ENCODE assay signal across 13 cellular contexts in genomic region chr2:71455011-71455740, GRCh38. TPM values are rescaled to one million over a fixed set of nuclear protein-coding genes. Genes with fewer than 3 reads are reported as not detected.
DNase-seq lines count a peak whose midpoint lies in the region; ATAC-seq and TF ChIP-seq lines count a peak whose summit lies in the region.
"Had no signal": no experiment of that assay in that cellular context is flagged by ENCODE, and none has a peak within 500 bp of the region (broad histone marks: within the 10 kb centered on the region; RNA-seq: fewer than 3 reads in every experiment).

No MANE protein-coding gene starts in this region.

- no peak for TF ChIP-seq POLR2A in stomach (IDR thresholded peaks at IDR 0.05)

- H3K4me1 ChIP-seq in lung (ENCODE audit: control insufficient read depth in 2 of 2, insufficient read depth in 2 of 2, low read length in 2 of 2): peaks cover 11 to 24% of the 10 kb centered on the region in 2 donors
- peaks cover 28 to 74% (median 55%) of the 10 kb centered on the region in 4 donors for H3K4me1 ChIP-seq in stomach

- no peak overlapping the region for H3K27ac Mint-ChIP-seq in activated naive CD8-positive, alpha-beta T cell
- no peak overlapping the region for H3K27ac Mint-ChIP-seq in activated naive CD8-positive, alpha-beta T cell treated with anti-CD3 and anti-CD28 coated beads, Interleukin-2, amount 50 U/mL, for 24 hours

- H3K4me3 ChIP-seq in brain microvascular endothelial cell (ENCODE audit: low read depth, low read length) (no peak overlapping the region), lung (no peak overlapping the region), stomach (peak overlapping the region in 2 of 4 donors; percentile 63 to 64)
- H3K4me3 ChIP-seq: GM23248, pancreas had no signal

- TF ChIP-seq EP300 in stomach (IDR thresholded peaks at IDR 0.05): no peak

- H3K36me3 ChIP-seq in brain microvascular endothelial cell (replicated peaks) (no peaks in the 10 kb centered on the region), lung (ENCODE audit: control insufficient read depth in 2 of 2, insufficient read depth in 2 of 2, low read length in 2 of 2) (no peaks in the 10 kb centered on the region), stomach (no peaks in the 10 kb centered on the region)
- H3K36me3 ChIP-seq: pancreas had no signal

- TF ChIP-seq CTCF in brain microvascular endothelial cell (IDR thresholded peaks at IDR 0.05; ENCODE audit: low read depth, low read length, missing control alignments) (peak; percentile 10), lung (IDR thresholded peaks at IDR 0.05; ENCODE audit: control extremely low read depth, extremely low read depth) (no peak), stomach (IDR thresholded peaks at IDR 0.05) (no peak)

- in situ Hi-C loops in brain microvascular endothelial cell (cut with HindIII; ENCODE audit: low pct_ligation_motif_present, low sequenced_read_pairs): no loop called here

- WGBS in lung, 2 donors: 66 to 68% methylated on average over 8 of the region's 8 CpGs
- WGBS in stomach, 5 donors: 64 to 75% (median 72%) methylated on average over 7 to 8 of the region's 8 CpGs

- H3K9me3 Mint-ChIP-seq in activated naive CD8-positive, alpha-beta T cell (ENCODE audit: low read depth): no peaks in the 10 kb centered on the region
- H3K9me3 Mint-ChIP-seq in activated naive CD8-positive, alpha-beta T cell treated with anti-CD3 and anti-CD28 coated beads, Interleukin-2, amount 50 U/mL, for 24 hours: no peaks in the 10 kb centered on the region

- H3K4me3 Mint-ChIP-seq in activated naive CD8-positive, alpha-beta T cell: peak overlapping the region; percentile 78
- H3K4me3 Mint-ChIP-seq in activated naive CD8-positive, alpha-beta T cell treated with anti-CD3 and anti-CD28 coated beads, Interleukin-2, amount 50 U/mL, for 24 hours: no peak overlapping the region

- intact Hi-C loops in stomach (cut with DNase I; ENCODE audit: low total_unique reads): no loop called here

- H3K27ac ChIP-seq in brain microvascular endothelial cell (no peak overlapping the region), lung (ENCODE audit: low read depth in 1 of 2, low read length in 1 of 2) (peak overlapping the region in 1 of 2 donors; percentile 50), stomach (peak overlapping the region in 4 of 5 donors; percentile 65 to 80 (median 70))
- H3K27ac ChIP-seq: GM23248, pancreas, testis, VCaP had no signal

- no peaks in the 10 kb centered on the region for H3K9me3 ChIP-seq in lung (ENCODE audit: control insufficient read depth in 2 of 2, insufficient read depth in 1 of 2, low read length in 1 of 2)
- no peaks in the 10 kb centered on the region for H3K9me3 ChIP-seq in stomach
- H3K9me3 ChIP-seq: pancreas, testis had no signal

- peaks cover 17% of the 10 kb centered on the region for H3K27me3 Mint-ChIP-seq in activated naive CD8-positive, alpha-beta T cell
- H3K27me3 Mint-ChIP-seq in activated naive CD8-positive, alpha-beta T cell treated with anti-CD3 and anti-CD28 coated beads, Interleukin-2, amount 50 U/mL, for 24 hours: peaks cover 38% of the 10 kb centered on the region

- peaks cover 20% of the 10 kb centered on the region for H3K4me1 Mint-ChIP-seq in activated naive CD8-positive, alpha-beta T cell (ENCODE audit: low read depth)
- H3K4me1 Mint-ChIP-seq in activated naive CD8-positive, alpha-beta T cell treated with anti-CD3 and anti-CD28 coated beads, Interleukin-2, amount 50 U/mL, for 24 hours: peaks cover 20% of the 10 kb centered on the region

- no peaks in the 10 kb centered on the region for H3K27me3 ChIP-seq in brain microvascular endothelial cell (replicated peaks)
- H3K27me3 ChIP-seq in lung (ENCODE audit: control insufficient read depth, insufficient read depth): no peaks in the 10 kb centered on the region
- peaks cover 0 to 27% (median 16%) of the 10 kb centered on the region in 3 donors for H3K27me3 ChIP-seq in stomach
- H3K27me3 ChIP-seq: pancreas, testis had no signal

- no peak for ATAC-seq in activated naive CD8-positive, alpha-beta T cell treated with anti-CD3 and anti-CD28 coated beads, Interleukin-2, amount 50 U/mL, for 24 hours
- no peak for ATAC-seq in lung (ENCODE audit: insufficient read depth, low FRiP score)
- no peak for ATAC-seq in GM18517 (IDR thresholded peaks at IDR 0.05; ENCODE audit: unreplicated experiment)

- H3K36me3 Mint-ChIP-seq in activated naive CD8-positive, alpha-beta T cell: no peaks in the 10 kb centered on the region
- H3K36me3 Mint-ChIP-seq in activated naive CD8-positive, alpha-beta T cell treated with anti-CD3 and anti-CD28 coated beads, Interleukin-2, amount 50 U/mL, for 24 hours (ENCODE audit: low read depth): no peaks in the 10 kb centered on the region

- DNase-seq in activated naive CD8-positive, alpha-beta T cell treated with anti-CD3 and anti-CD28 coated beads, Interleukin-2, amount 50 U/mL, for 24 hours: no peak
- DNase-seq in brain microvascular endothelial cell: no peak
- DNase-seq in lung (ENCODE audit: low spot score): peak; percentile 32
- no peak for DNase-seq in stomach
- no peak for DNase-seq in H4 (ENCODE audit: low spot score)
- DNase-seq in mesenteric fat pad (ENCODE audit: low spot score): no peak
- DNase-seq: GM23248, NCI-H2171, pancreas, testis had no signal

RNA-seq across cellular contexts. Expression of gene DYSF, which starts 1.8 kb away (rescaled TPM):
- total RNA-seq in lung: 10 to 100 TPM; 31.8 to 48.3 TPM
- 10 to 100 TPM; 12.9 to 56.2 TPM for polyA plus RNA-seq in lung
- 10 to 100 TPM in 3 of 5 donors, 1 to 10 TPM in 2; 5.8 to 13.4 (median 11.1) TPM for total RNA-seq in stomach
- 1 to 10 TPM; 2.1 to 4.3 (median 2.2) TPM for polyA plus RNA-seq in stomach
- 0.37 and 0.43 TPM in 2 replicates for total RNA-seq in H4 (2014; rRNA removed; shearing (Covaris generic))
- 54.1 TPM for total RNA-seq in mesenteric fat pad
